20 cellular contexts compared by ENCODE assay signal in the genomic region with DNA sequence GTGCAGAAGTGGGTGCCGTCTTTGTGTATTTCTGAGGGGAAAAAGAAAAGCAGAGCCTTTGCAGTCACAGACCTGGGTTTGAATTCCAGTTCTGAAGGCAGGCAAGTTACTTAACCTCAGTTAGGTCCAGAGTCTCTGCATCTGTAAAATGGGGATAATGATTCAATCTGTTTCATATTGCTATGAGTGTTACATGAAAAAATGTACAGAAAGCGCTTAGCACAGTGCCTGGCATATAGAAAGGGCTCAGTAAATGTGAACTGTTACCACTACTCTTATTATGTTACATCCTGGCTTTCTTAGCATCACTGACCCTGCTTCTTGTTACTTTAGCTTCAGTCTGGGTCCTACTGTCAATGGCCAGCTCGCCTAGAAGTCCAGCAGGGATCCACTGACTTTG. TPM values are rescaled to one million over a fixed set of nuclear protein-coding genes. Genes with fewer than 3 reads are reported as not detected.
DNase-seq lines count a peak whose midpoint lies in the region; ATAC-seq and TF ChIP-seq lines count a peak whose summit lies in the region.
"Had no signal": no experiment of that assay in that cellular context is flagged by ENCODE, and none has a peak within 500 bp of the region (broad histone marks: within the 10 kb centered on the region; RNA-seq: fewer than 3 reads in every experiment).

No MANE protein-coding gene starts in this region.

- no peak for TF ChIP-seq CTCF in activated CD8-positive, alpha-beta T cell treated with anti-CD3 and anti-CD28 coated beads for 36 hours (IDR thresholded peaks at IDR 0.05)
- no peak for TF ChIP-seq CTCF in natural killer cell (IDR thresholded peaks at IDR 0.05)
- no peak for TF ChIP-seq CTCF in tibial artery (IDR thresholded peaks at IDR 0.05)

- intact Hi-C loops in activated CD8-positive, alpha-beta T cell treated with anti-CD3 and anti-CD28 coated beads for 36 hours (cut with micrococcal nuclease): no loop called here
- intact Hi-C loops in natural killer cell (cut with micrococcal nuclease) (no loop called here), tibial artery (cut with DNase I; ENCODE audit: low total_unique reads) (no loop called here)

- POLR2A ChIA-PET in activated CD8-positive, alpha-beta T cell treated with anti-CD3 and anti-CD28 coated beads for 36 hours (lab: Charles Lee): no interaction called here
- POLR2A ChIA-PET in activated CD8-positive, alpha-beta T cell treated with anti-CD3 and anti-CD28 coated beads, Interleukin-2, amount 10 ng/mL, durations not matched to agents 7 days and 5 days (lab: Charles Lee): interaction anchor here (0.6 kb wide), 1 partner anchor 9 kb away, joined by 4 read pairs; no protein-coding TSS in a partner anchor

- no peaks in the 10 kb centered on the region for H3K27me3 Mint-ChIP-seq in activated CD8-positive, alpha-beta T cell treated with anti-CD3 and anti-CD28 coated beads for 36 hours
- no peaks in the 10 kb centered on the region for H3K27me3 Mint-ChIP-seq in activated CD8-positive, alpha-beta T cell treated with anti-CD3 and anti-CD28 coated beads, Interleukin-2, amount 10 ng/mL, durations not matched to agents 7 days and 5 days (ENCODE audit: low read depth)
- H3K27me3 Mint-ChIP-seq in natural killer cell (ENCODE audit: low read depth in 2 of 2): no peaks in the 10 kb centered on the region
- H3K27me3 Mint-ChIP-seq in natural killer cell treated with Interleukin-12 subunit alpha and Interleukin-12 subunit beta and Interleukin-15 and Interleukin-18, amount 100 ng/mL, for 72 hours: no peaks in the 10 kb centered on the region
- H3K27me3 Mint-ChIP-seq in activated T-helper 17 cell treated with anti-CD3 and anti-CD28 coated beads, Interleukin-2, amount 50 U/mL, for 72 hours: no peaks in the 10 kb centered on the region

- H3K4me3 ChIP-seq in tibial artery: no peak overlapping the region
- H3K4me3 ChIP-seq: BLaER1 had no signal

- DNase-seq in activated CD8-positive, alpha-beta T cell treated with anti-CD3 and anti-CD28 coated beads for 36 hours: no peak
- no peak for DNase-seq in activated CD8-positive, alpha-beta T cell treated with anti-CD3 and anti-CD28 coated beads, Interleukin-2, amount 10 ng/mL, durations not matched to agents 7 days and 5 days
- DNase-seq in natural killer cell (no peak), tibial artery (no peak)
- DNase-seq in natural killer cell treated with Interleukin-12 subunit alpha and Interleukin-12 subunit beta and Interleukin-15 and Interleukin-18, amount 100 ng/mL, for 72 hours (ENCODE audit: low spot score): no peak
- DNase-seq: DMS79 treated with DMSO at 0.1 percent for 48 hours, H9, NCI-H1417, NCI-H187, NCI-H2107, NCI-H510A, NCI-H774, OCI-M1, SHP77 had no signal

- H3K4me3 Mint-ChIP-seq in activated CD8-positive, alpha-beta T cell treated with anti-CD3 and anti-CD28 coated beads for 36 hours: no peak overlapping the region
- H3K4me3 Mint-ChIP-seq in activated CD8-positive, alpha-beta T cell treated with anti-CD3 and anti-CD28 coated beads, Interleukin-2, amount 10 ng/mL, durations not matched to agents 7 days and 5 days: no peak overlapping the region
- no peak overlapping the region for H3K4me3 Mint-ChIP-seq in natural killer cell
- H3K4me3 Mint-ChIP-seq in natural killer cell treated with Interleukin-12 subunit alpha and Interleukin-12 subunit beta and Interleukin-15 and Interleukin-18, amount 100 ng/mL, for 72 hours: no peak overlapping the region
- H3K4me3 Mint-ChIP-seq in activated T-helper 17 cell treated with anti-CD3 and anti-CD28 coated beads, Interleukin-2, amount 50 U/mL, for 72 hours: peak overlapping the region; percentile 33
- H3K4me3 Mint-ChIP-seq: H9 had no signal

- H3K9me3 Mint-ChIP-seq in activated CD8-positive, alpha-beta T cell treated with anti-CD3 and anti-CD28 coated beads for 36 hours: no peaks in the 10 kb centered on the region
- no peaks in the 10 kb centered on the region for H3K9me3 Mint-ChIP-seq in activated CD8-positive, alpha-beta T cell treated with anti-CD3 and anti-CD28 coated beads, Interleukin-2, amount 10 ng/mL, durations not matched to agents 7 days and 5 days (ENCODE audit: insufficient read depth)
- no peaks in the 10 kb centered on the region for H3K9me3 Mint-ChIP-seq in natural killer cell
- no peaks in the 10 kb centered on the region for H3K9me3 Mint-ChIP-seq in natural killer cell treated with Interleukin-12 subunit alpha and Interleukin-12 subunit beta and Interleukin-15 and Interleukin-18, amount 100 ng/mL, for 72 hours
- no peaks in the 10 kb centered on the region for H3K9me3 Mint-ChIP-seq in activated T-helper 17 cell treated with anti-CD3 and anti-CD28 coated beads, Interleukin-2, amount 50 U/mL, for 72 hours

- no peaks in the 10 kb centered on the region for H3K27me3 ChIP-seq in tibial artery
- H3K27me3 ChIP-seq: BLaER1 had no signal

- peaks cover 0 to 5% (median 0%) of the 10 kb centered on the region in 3 donors for H3K36me3 ChIP-seq in tibial artery

- H3K27ac ChIP-seq in tibial artery: peak overlapping the region; percentile 19 to 32
- H3K27ac ChIP-seq: BLaER1, HL-60, KMS-11 had no signal

- H3K9me3 ChIP-seq in tibial artery: no peaks in the 10 kb centered on the region
- H3K9me3 ChIP-seq: BLaER1 had no signal

- H3K36me3 Mint-ChIP-seq in activated CD8-positive, alpha-beta T cell treated with anti-CD3 and anti-CD28 coated beads for 36 hours (ENCODE audit: low read depth): peaks cover 13% of the 10 kb centered on the region
- H3K36me3 Mint-ChIP-seq in activated CD8-positive, alpha-beta T cell treated with anti-CD3 and anti-CD28 coated beads, Interleukin-2, amount 10 ng/mL, durations not matched to agents 7 days and 5 days (ENCODE audit: low read depth): peaks cover 21% of the 10 kb centered on the region
- peaks cover 8% of the 10 kb centered on the region for H3K36me3 Mint-ChIP-seq in natural killer cell
- H3K36me3 Mint-ChIP-seq in natural killer cell treated with Interleukin-12 subunit alpha and Interleukin-12 subunit beta and Interleukin-15 and Interleukin-18, amount 100 ng/mL, for 72 hours: no peaks in the 10 kb centered on the region
- H3K36me3 Mint-ChIP-seq in activated T-helper 17 cell treated with anti-CD3 and anti-CD28 coated beads, Interleukin-2, amount 50 U/mL, for 72 hours (ENCODE audit: low read depth): peaks cover 48% of the 10 kb centered on the region

- CTCF ChIA-PET in activated CD8-positive, alpha-beta T cell treated with anti-CD3 and anti-CD28 coated beads for 36 hours (lab: Charles Lee): no interaction called here
- CTCF ChIA-PET in activated CD8-positive, alpha-beta T cell treated with anti-CD3 and anti-CD28 coated beads, Interleukin-2, amount 10 ng/mL, durations not matched to agents 7 days and 5 days (lab: Charles Lee): no interaction called here

- ATAC-seq in activated CD8-positive, alpha-beta T cell treated with anti-CD3 and anti-CD28 coated beads for 36 hours: no peak
- ATAC-seq in activated CD8-positive, alpha-beta T cell treated with anti-CD3 and anti-CD28 coated beads, Interleukin-2, amount 10 ng/mL, durations not matched to agents 7 days and 5 days: no peak
- no peak for ATAC-seq in natural killer cell
- no peak for ATAC-seq in natural killer cell treated with Interleukin-12 subunit alpha and Interleukin-12 subunit beta and Interleukin-15 and Interleukin-18, amount 100 ng/mL, for 72 hours
- ATAC-seq in activated T-helper 17 cell treated with anti-CD3 and anti-CD28 coated beads, Interleukin-2, amount 50 U/mL, for 72 hours (replicated peaks): peak; percentile 74
- no peak for ATAC-seq in GM18520 (IDR thresholded peaks at IDR 0.05; ENCODE audit: unreplicated experiment)
- ATAC-seq in HG03469 (IDR thresholded peaks at IDR 0.05; ENCODE audit: unreplicated experiment): no peak

- peaks cover 37% of the 10 kb centered on the region for H3K4me1 Mint-ChIP-seq in activated CD8-positive, alpha-beta T cell treated with anti-CD3 and anti-CD28 coated beads for 36 hours (ENCODE audit: low read depth)
- H3K4me1 Mint-ChIP-seq in activated CD8-positive, alpha-beta T cell treated with anti-CD3 and anti-CD28 coated beads, Interleukin-2, amount 10 ng/mL, durations not matched to agents 7 days and 5 days (ENCODE audit: low read depth): peaks cover 22% of the 10 kb centered on the region
- H3K4me1 Mint-ChIP-seq in natural killer cell: peaks cover 30% of the 10 kb centered on the region in 2 donors
- H3K4me1 Mint-ChIP-seq in natural killer cell treated with Interleukin-12 subunit alpha and Interleukin-12 subunit beta and Interleukin-15 and Interleukin-18, amount 100 ng/mL, for 72 hours (ENCODE audit: low read depth in 2 of 2): peaks cover 15 to 19% of the 10 kb centered on the region in 2 donors
- peaks cover 18% of the 10 kb centered on the region for H3K4me1 Mint-ChIP-seq in activated T-helper 17 cell treated with anti-CD3 and anti-CD28 coated beads, Interleukin-2, amount 50 U/mL, for 72 hours

- peaks cover 0 to 53% (median 0%) of the 10 kb centered on the region in 4 donors for H3K4me1 ChIP-seq in tibial artery

- peak overlapping the region; percentile 38 for H3K27ac Mint-ChIP-seq in activated CD8-positive, alpha-beta T cell treated with anti-CD3 and anti-CD28 coated beads for 36 hours
- H3K27ac Mint-ChIP-seq in activated CD8-positive, alpha-beta T cell treated with anti-CD3 and anti-CD28 coated beads, Interleukin-2, amount 10 ng/mL, durations not matched to agents 7 days and 5 days: no peak overlapping the region
- peak overlapping the region; percentile 8 to 44 for H3K27ac Mint-ChIP-seq in natural killer cell
- H3K27ac Mint-ChIP-seq in natural killer cell treated with Interleukin-12 subunit alpha and Interleukin-12 subunit beta and Interleukin-15 and Interleukin-18, amount 100 ng/mL, for 72 hours: peak overlapping the region in 1 of 2 donors; percentile 28
- peak overlapping the region; percentile 68 for H3K27ac Mint-ChIP-seq in activated T-helper 17 cell treated with anti-CD3 and anti-CD28 coated beads, Interleukin-2, amount 50 U/mL, for 72 hours
- H3K27ac Mint-ChIP-seq: H9 had no signal

RNA-seq across cellular contexts. Expression of a gene that starts 45.9 kb away (rescaled TPM):
- 10 to 100 TPM; 45.1 to 49.5 TPM for total RNA-seq in activated CD8-positive, alpha-beta T cell treated with anti-CD3 and anti-CD28 coated beads for 36 hours
- 10 to 100 TPM; 62.6 to 66.0 TPM for total RNA-seq in activated CD8-positive, alpha-beta T cell treated with anti-CD3 and anti-CD28 coated beads, Interleukin-2, amount 10 ng/mL, durations not matched to agents 7 days and 5 days
- total RNA-seq in natural killer cell: 100 to 1,000 TPM; 108 to 130 (median 117) TPM
- 10 to 100 TPM; 32.0 to 44.5 TPM for total RNA-seq in natural killer cell treated with Interleukin-12 subunit alpha and Interleukin-12 subunit beta and Interleukin-15 and Interleukin-18, amount 100 ng/mL, for 72 hours
- total RNA-seq in activated T-helper 17 cell treated with anti-CD3 and anti-CD28 coated beads, Interleukin-2, amount 50 U/mL, for 72 hours: 10 to 100 TPM; 45.5 to 50.6 TPM
